In genomic region chr7:73683056-73683915, GRCh38 we compare ENCODE assay signal across 8 cellular contexts. TPM values are rescaled to one million over a fixed set of nuclear protein-coding genes. Genes with fewer than 3 reads are reported as not detected.
A peak's percentile ranks its signal among the peaks of the same experiment; 100 is the strongest.
DNase-seq lines count a peak whose midpoint lies in the region; ATAC-seq, FAIRE-seq and TF ChIP-seq lines count a peak whose summit lies in the region.

A gene with protein sequence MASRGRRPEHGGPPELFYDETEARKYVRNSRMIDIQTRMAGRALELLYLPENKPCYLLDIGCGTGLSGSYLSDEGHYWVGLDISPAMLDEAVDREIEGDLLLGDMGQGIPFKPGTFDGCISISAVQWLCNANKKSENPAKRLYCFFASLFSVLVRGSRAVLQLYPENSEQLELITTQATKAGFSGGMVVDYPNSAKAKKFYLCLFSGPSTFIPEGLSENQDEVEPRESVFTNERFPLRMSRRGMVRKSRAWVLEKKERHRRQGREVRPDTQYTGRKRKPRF (plus strand): TSS chr7:73683597. CDS start chr7:73683626, 29 bp downstream.
Gene DNAJC30, minus strand, starts transcription at chr7:73683453. Its CDS starts 30 bp downstream, at chr7:73683423.

- no peaks in the 10 kb centered on the region for H3K27me3 Mint-ChIP-seq in WTC11 (ENCODE audit: low read depth)

- peak; percentile 90 for ATAC-seq in GM18909 (IDR thresholded peaks at IDR 0.05; ENCODE audit: poor library complexity, unreplicated experiment)
- ATAC-seq in HG03159 (IDR thresholded peaks at IDR 0.05; ENCODE audit: unreplicated experiment): peak; percentile 88
- peak; percentile 95 for ATAC-seq in WTC11

- peak in 2 of 3 donors; percentile 17 to 56 for TF ChIP-seq POLR2A in spleen (IDR thresholded peaks at IDR 0.05)

- H3K27ac Mint-ChIP-seq in WTC11: peak within 1 kb of the TSS; percentile 94

- peaks cover 25% of the 10 kb centered on the region for H3K36me3 Mint-ChIP-seq in WTC11

- peaks cover 20 to 69% (median 42%) of the 10 kb centered on the region in 6 donors for H3K4me1 ChIP-seq in spleen

- intact Hi-C loops in spleen (cut with DNase I; ENCODE audit: low total_unique reads): loop anchor here (10.0 kb wide), 1 partner anchor 52 kb away; the partner anchor contains the start of gene ABHD11

- peak; percentile 99 for DNase-seq in AG08395 (ENCODE audit: low spot score)
- peak; percentile 95 for DNase-seq in NCI-H2227 (lab: John Stamatoyannopoulos, UW; ENCODE audit: unreplicated experiment)
- peak; percentile 97 for DNase-seq in WTC11 (ENCODE audit: low spot score)
- peak; percentile 86 for DNase-seq in bronchial epithelial cell (ENCODE audit: low read depth)
- peak; percentile 93 for DNase-seq in inferior parietal cortex (ENCODE audit: extremely low spot score)
- DNase-seq in spleen: peak; percentile 99

- CTCF ChIA-PET in WTC11 (lab: Charles Lee): interaction anchor here (0.6 to 3.6 kb wide), 2 partner anchors 76 to 431 kb away, joined by 4 to 18 read pairs; no protein-coding TSS in a partner anchor

- POLR2A ChIA-PET in WTC11 (lab: Charles Lee): interaction anchor here (0.6 to 1.3 kb wide), 2 partner anchors 9 to 13 kb away, joined by 3 to 4 read pairs; no protein-coding TSS in a partner anchor

- H3K36me3 ChIP-seq in bronchial epithelial cell (ENCODE audit: control insufficient read depth, insufficient read depth, low read length) (peaks cover 10% of the 10 kb centered on the region), spleen (peaks cover 0 to 43% (median 21%) of the 10 kb centered on the region in 6 donors)

- H3K9me3 ChIP-seq in spleen: no peaks in the 10 kb centered on the region

- H3K4me3 ChIP-seq in bronchial epithelial cell (ENCODE audit: low read depth, low read length): peak within 1 kb of the TSS; percentile 97
- peak within 1 kb of the TSS; percentile 86 to 100 (median 96) for H3K4me3 ChIP-seq in spleen

- FAIRE-seq in bronchial epithelial cell (lab: Jason Lieb, UNC): no peak

- no peaks in the 10 kb centered on the region for H3K9me3 Mint-ChIP-seq in WTC11

- H3K27ac ChIP-seq in spleen: peak within 1 kb of the TSS; percentile 65 to 89 (median 84)

- TF ChIP-seq CTCF in WTC11 (IDR thresholded peaks at IDR 0.05) (no peak), bronchial epithelial cell (IDR thresholded peaks at IDR 0.05; ENCODE audit: insufficient read depth, low read length, severe bottlenecking) (no peak), spleen (IDR thresholded peaks at IDR 0.05 in 8 of 11, conservative IDR thresholded peaks at IDR 0.05 in 3 of 11) (peak in 5 of 11 experiments; percentile 25 to 53 (median 37))

- WGBS in spleen, 5 donors: 0 to 1% (median 0%) methylated on average over 62 to 80 of the region's 80 CpGs

- H3K4me1 Mint-ChIP-seq in WTC11: peaks cover 19% of the 10 kb centered on the region

- H3K27me3 ChIP-seq in bronchial epithelial cell (ENCODE audit: control insufficient read depth, insufficient read depth, low read length) (no peaks in the 10 kb centered on the region), spleen (replicated peaks in 1 of 7) (no peaks in the 10 kb centered on the region)

- peak within 1 kb of the TSS; percentile 95 for H3K4me3 Mint-ChIP-seq in WTC11

TF ChIP-seq in WTC11, 78 proteins besides CTCF, POLR2A, EP300 and RAD21 (continues in another document):
- TF ChIP-seq, protein P1, sequence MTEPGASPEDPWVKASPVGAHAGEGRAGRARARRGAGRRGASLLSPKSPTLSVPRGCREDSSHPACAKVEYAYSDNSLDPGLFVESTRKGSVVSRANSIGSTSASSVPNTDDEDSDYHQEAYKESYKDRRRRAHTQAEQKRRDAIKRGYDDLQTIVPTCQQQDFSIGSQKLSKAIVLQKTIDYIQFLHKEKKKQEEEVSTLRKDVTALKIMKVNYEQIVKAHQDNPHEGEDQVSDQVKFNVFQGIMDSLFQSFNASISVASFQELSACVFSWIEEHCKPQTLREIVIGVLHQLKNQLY (CRISPR knock-in tag; IDR thresholded peaks at IDR 0.05): no peak
- TF ChIP-seq FOXP1 (CRISPR knock-in tag; IDR thresholded peaks at IDR 0.05; ENCODE audit: borderline replicate concordance): peak; percentile 71
- TF ChIP-seq NR3C1 (CRISPR knock-in tag; conservative IDR thresholded peaks at IDR 0.05; ENCODE audit: low read depth): no peak
- peak; percentile 88 for TF ChIP-seq SP1 (CRISPR knock-in tag; conservative IDR thresholded peaks at IDR 0.05)
- no peak for TF ChIP-seq ESRRA (CRISPR knock-in tag; IDR thresholded peaks at IDR 0.05; ENCODE audit: borderline replicate concordance)
- TF ChIP-seq CREB1 (CRISPR knock-in tag; IDR thresholded peaks at IDR 0.05): peak; percentile 48; the same call in 1 of the 2 replicates
- TF ChIP-seq ZNF423 (CRISPR knock-in tag; IDR thresholded peaks at IDR 0.05): 0 out of 2 replicates have a peak, but pooled peaks have one; percentile 11
- peak; percentile 81 for TF ChIP-seq NFYB (CRISPR knock-in tag; conservative IDR thresholded peaks at IDR 0.05; ENCODE audit: low read depth)
- no peak for TF ChIP-seq JAZF1 (CRISPR knock-in tag; IDR thresholded peaks at IDR 0.05)
- peak; percentile 61; the same call in 1 of the 2 replicates for TF ChIP-seq HMGXB4 (CRISPR knock-in tag; IDR thresholded peaks at IDR 0.05)
- TF ChIP-seq, protein P2, sequence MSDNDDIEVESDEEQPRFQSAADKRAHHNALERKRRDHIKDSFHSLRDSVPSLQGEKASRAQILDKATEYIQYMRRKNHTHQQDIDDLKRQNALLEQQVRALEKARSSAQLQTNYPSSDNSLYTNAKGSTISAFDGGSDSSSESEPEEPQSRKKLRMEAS (CRISPR knock-in tag; IDR thresholded peaks at IDR 0.05): peak; percentile 68
- TF ChIP-seq TEAD1 (CRISPR knock-in tag; IDR thresholded peaks at IDR 0.05): peak; percentile 70; the same call in 1 of the 2 replicates
- TF ChIP-seq USF1 (CRISPR knock-in tag; IDR thresholded peaks at IDR 0.05): peak; percentile 15; the same call in 1 of the 2 replicates
- TF ChIP-seq ARID4B (CRISPR knock-in tag; IDR thresholded peaks at IDR 0.05; ENCODE audit: borderline replicate concordance): peak; percentile 66; the same call in 1 of the 2 replicates
- 0 out of 2 replicates have a peak, but pooled peaks have one; percentile 29 for TF ChIP-seq ETV6 (CRISPR knock-in tag; IDR thresholded peaks at IDR 0.05)
- 0 out of 2 replicates have a peak, but pooled peaks have one; percentile 11 for TF ChIP-seq MYBL2 (CRISPR knock-in tag; IDR thresholded peaks at IDR 0.05)
- TF ChIP-seq CREM (CRISPR knock-in tag; IDR thresholded peaks at IDR 0.05): peak; percentile 94
- peak; percentile 11; the same call in 1 of the 2 replicates for TF ChIP-seq RELA (CRISPR knock-in tag; IDR thresholded peaks at IDR 0.05; ENCODE audit: borderline replicate concordance)

RNA-seq across cellular contexts. Expression of the first gene that starts in this region (rescaled TPM):
- total RNA-seq in WTC11 (2021) (80.5 to 91.9 TPM (median 84.4 TPM) in 3 replicates), bronchial epithelial cell (97.9 and 104 TPM in 2 replicates), spleen (10 to 100 TPM; 44.2 to 54.8 (median 54.0) TPM)
- polyA plus RNA-seq in spleen: 10 to 100 TPM; 62.5 to 71.4 (median 70.7) TPM

RNA-seq across cellular contexts. Expression of gene DNAJC30, which starts in this region (rescaled TPM):
- 6.8 to 7.1 TPM (median 6.8 TPM) in 3 replicates for total RNA-seq in WTC11 (2021)
- total RNA-seq in bronchial epithelial cell: 0.79 and 1.2 TPM in 2 replicates
- 10 to 100 TPM in 2 of 7 donors, 1 to 10 TPM in 5; 5.6 to 12.7 (median 8.6) TPM for total RNA-seq in spleen
- 10 to 100 TPM in 1 of 3 donors, 1 to 10 TPM in 2; 6.1 to 10.3 (median 8.7) TPM for polyA plus RNA-seq in spleen

Comparison
In these comparisons a context has a peak if more than half of its experiments do, and no peak if none do; other contexts are left out.
1. Peak in every context shown above with its lines: DNase-seq, ATAC-seq, H3K4me3 ChIP-seq and H3K27ac ChIP-seq.